In genomic region chr20:25247100-25247665, GRCh38 we compare ENCODE assay signal across 8 cellular contexts. TPM values are rescaled to one million over a fixed set of nuclear protein-coding genes. Genes with fewer than 3 reads are reported as not detected.
DNase-seq lines count a peak whose midpoint lies in the region; ATAC-seq and TF ChIP-seq lines count a peak whose summit lies in the region.

No MANE protein-coding gene starts in this region.

- peaks cover 19% of the 10 kb centered on the region for H3K36me3 Mint-ChIP-seq in osteocyte (ENCODE audit: unreplicated experiment)

- peak overlapping the region; percentile 91 for H3K27ac Mint-ChIP-seq in osteocyte (ENCODE audit: unreplicated experiment)

- no peaks in the 10 kb centered on the region for H3K27me3 ChIP-seq in left ventricle myocardium inferior (ENCODE audit: low read depth)

- peaks cover 58% of the 10 kb centered on the region for H3K4me1 ChIP-seq in left ventricle myocardium inferior

- H3K36me3 ChIP-seq in left ventricle myocardium inferior = no peaks in the 10 kb centered on the region

- H3K4me3 ChIP-seq in left ventricle myocardium inferior = peak overlapping the region; percentile 97

- 0 out of 2 replicates have a peak, but pooled peaks have one; percentile 29 for TF ChIP-seq CTCF in GM12874 (IDR thresholded peaks at IDR 0.05; ENCODE audit: insufficient read depth, low read depth, low read length)
- TF ChIP-seq CTCF in left ventricle myocardium inferior (IDR thresholded peaks at IDR 0.05; ENCODE audit: borderline replicate concordance) = peak; percentile 71
- TF ChIP-seq CTCF in osteocyte (IDR thresholded peaks at IDR 0.05) = peak; percentile 73

- peaks cover 5% of the 10 kb centered on the region for H3K9me3 ChIP-seq in left ventricle myocardium inferior (replicated peaks)

- peak; percentile 71 for DNase-seq in AG08396 (ENCODE audit: low spot score)
- DNase-seq in NCI-H82 (lab: John Stamatoyannopoulos, UW) = peak; percentile 90
- DNase-seq in amygdala (lab: John Stamatoyannopoulos, UW) = peak in 40 of 56 donors; percentile 15 to 73 (median 52)
- peak; percentile 75 for DNase-seq in left ventricle myocardium inferior
- DNase-seq in osteocyte (ENCODE audit: extremely low spot score, unreplicated experiment) = no peak
- no peak for DNase-seq in NCI-H1436 treated with DMSO at 0.1 percent for 48 hours (lab: John Stamatoyannopoulos, UW)

- peaks cover 56% of the 10 kb centered on the region for H3K4me1 Mint-ChIP-seq in osteocyte (ENCODE audit: unreplicated experiment)

- intact Hi-C loops in left ventricle myocardium inferior (cut with micrococcal nuclease) = no loop called here

- H3K9me3 Mint-ChIP-seq in osteocyte (ENCODE audit: unreplicated experiment) = peaks cover 6% of the 10 kb centered on the region

- H3K4me3 Mint-ChIP-seq in osteocyte (ENCODE audit: unreplicated experiment) = peak overlapping the region; percentile 88

- peak; percentile 13 for ATAC-seq in HG03095 (IDR thresholded peaks at IDR 0.05; ENCODE audit: unreplicated experiment)

- peak overlapping the region; percentile 97 for H3K27ac ChIP-seq in left ventricle myocardium inferior (replicated peaks)

- no peaks in the 10 kb centered on the region for H3K27me3 Mint-ChIP-seq in osteocyte (ENCODE audit: unreplicated experiment)

RNA-seq across cellular contexts. Expression of gene PYGB, which starts 0.7 kb away (rescaled TPM):
- total RNA-seq in left ventricle myocardium inferior (218 TPM), osteocyte (234 and 251 TPM in 2 replicates)

RNA-seq across cellular contexts. Expression of gene ENTPD6, which starts 51.7 kb away (rescaled TPM):
- total RNA-seq in left ventricle myocardium inferior (106 TPM), osteocyte (62.0 and 62.5 TPM in 2 replicates)

Comparison
In these comparisons a context has a peak if more than half of its experiments do, and no peak if none do; other contexts are left out.
1. DNase-seq: peak in AG08396 (single experiment), NCI-H82 (single experiment), amygdala (40 of 56) and left ventricle myocardium inferior (single experiment); none in osteocyte (single experiment) and NCI-H1436 treated with DMSO at 0.1 percent for 48 hours (single experiment).
2. Peak in every context shown above with its lines, with median percentiles within 50 percentile points of each other: CTCF ChIP-seq.